Comparison of ENCODE assay signal across 20 cellular contexts in the genomic region with DNA sequence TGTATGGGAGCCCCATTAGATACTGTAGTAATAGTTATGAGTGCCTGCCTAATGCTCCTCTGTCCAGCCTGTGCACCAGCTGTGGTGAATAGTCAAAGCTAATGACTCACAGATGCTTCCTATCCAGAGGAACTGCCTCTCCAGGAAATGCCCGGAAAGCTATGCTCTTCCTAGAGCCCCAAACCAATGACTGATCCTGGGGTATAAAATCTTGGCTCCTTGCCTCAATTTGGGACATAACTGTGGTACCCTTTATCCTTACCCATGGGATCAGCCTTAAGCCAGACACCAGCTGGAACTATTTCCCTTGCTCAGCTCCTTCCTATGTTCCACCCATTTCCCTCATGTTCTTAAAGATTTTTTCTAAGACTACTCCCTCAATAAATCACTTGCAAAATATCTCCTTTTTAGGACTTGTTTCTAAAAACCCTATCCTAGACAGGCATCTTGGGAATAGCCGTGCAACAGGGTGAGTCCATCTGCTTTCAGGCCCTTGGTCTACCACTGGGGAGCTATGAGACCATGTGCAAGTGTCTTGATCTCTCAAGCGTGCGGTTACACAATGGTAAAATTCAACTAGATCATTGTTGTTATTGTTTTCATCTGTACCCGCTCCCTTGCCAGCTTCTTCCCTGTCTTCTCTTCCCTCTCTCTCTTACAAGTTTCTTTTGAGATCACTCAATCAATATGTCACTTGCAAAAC.
DNase-seq lines count a peak whose midpoint lies in the region; ATAC-seq and TF ChIP-seq lines count a peak whose summit lies in the region.
"Had no signal": no experiment of that assay in that cellular context is flagged by ENCODE, and none has a peak within 500 bp of the region (broad histone marks: within the 10 kb centered on the region; RNA-seq: fewer than 3 reads in every experiment).

No MANE protein-coding gene starts in this region.

- ATAC-seq in heart left ventricle: peak; percentile 69 to 96 (median 91)
- ATAC-seq: activated CD4-positive, alpha-beta T cell treated with anti-CD3 and anti-CD28 coated beads for 36 hours; stimulated activated naive CD8-positive, alpha-beta T cell treated with anti-CD3 and anti-CD28 coated beads, Interleukin-15, Interleukin-2, amounts not matched to agents 100 U/mL and 50 U/mL, for 24 hours had no signal

- intact Hi-C loops in heart left ventricle (cut with DNase I): loop anchor here in 6 of 10 donors (10.0 kb wide), 3 partner anchors 187 to 527 kb away; partner anchors contain the start of gene BTBD3 (in 1 of the 6)
- intact Hi-C loops in spleen (cut with DNase I; ENCODE audit: low total_unique reads): no loop called here

- peaks cover 0 to 17% (median 4%) of the 10 kb centered on the region in 12 donors for H3K9me3 ChIP-seq in heart left ventricle
- no peaks in the 10 kb centered on the region for H3K9me3 ChIP-seq in spleen
- H3K9me3 ChIP-seq: uterus had no signal

- no peak for TF ChIP-seq POLR2A in heart left ventricle (IDR thresholded peaks at IDR 0.05)
- TF ChIP-seq POLR2A in spleen (IDR thresholded peaks at IDR 0.05): no peak

- H3K4me1 ChIP-seq in heart left ventricle: peaks cover 0 to 3% (median 0%) of the 10 kb centered on the region in 12 donors
- H3K4me1 ChIP-seq in spleen: no peaks in the 10 kb centered on the region
- H3K4me1 ChIP-seq: uterus had no signal

- H3K36me3 ChIP-seq in brain microvascular endothelial cell (replicated peaks) (no peaks in the 10 kb centered on the region), heart left ventricle (no peaks in the 10 kb centered on the region), spleen (no peaks in the 10 kb centered on the region)
- H3K36me3 ChIP-seq: uterus had no signal

- H3K4me3 ChIP-seq in brain microvascular endothelial cell (ENCODE audit: low read depth, low read length) (no peak overlapping the region), heart left ventricle (no peak overlapping the region), spleen (no peak overlapping the region)
- H3K4me3 ChIP-seq: smooth muscle cell, uterus had no signal

- TF ChIP-seq CTCF in brain microvascular endothelial cell (IDR thresholded peaks at IDR 0.05; ENCODE audit: low read depth, low read length, missing control alignments): no peak
- no peak for TF ChIP-seq CTCF in heart left ventricle (IDR thresholded peaks at IDR 0.05)
- no peak for TF ChIP-seq CTCF in spleen (IDR thresholded peaks at IDR 0.05 in 8 of 11, conservative IDR thresholded peaks at IDR 0.05 in 3 of 11)

- in situ Hi-C loops in brain microvascular endothelial cell (cut with HindIII; ENCODE audit: low pct_ligation_motif_present, low sequenced_read_pairs): no loop called here

- 61 to 75% (median 69%) methylated on average over 5 of the region's 5 CpGs for WGBS in heart left ventricle, 4 donors
- WGBS in spleen, 5 donors: 64 to 79% (median 72%) methylated on average over 5 of the region's 5 CpGs

- H3K27ac ChIP-seq in brain microvascular endothelial cell (no peak overlapping the region), heart left ventricle (peak overlapping the region in 2 of 12 donors; percentile 13 to 22), spleen (no peak overlapping the region)
- H3K27ac ChIP-seq: uterus had no signal

- peak; percentile 31 for DNase-seq in A172 (ENCODE audit: low spot score)
- peak; percentile 27 for DNase-seq in H4 (ENCODE audit: low spot score)
- peak; percentile 2 for DNase-seq in brain microvascular endothelial cell
- DNase-seq in heart left ventricle: peak in 3 of 5 donors; percentile 8 to 55 (median 41)
- DNase-seq in NCI-H128 (lab: John Stamatoyannopoulos, UW; ENCODE audit: unreplicated experiment): no peak
- no peak for DNase-seq in NCI-H1092 (lab: John Stamatoyannopoulos, UW)
- DNase-seq in spleen: no peak
- no peak for DNase-seq in activated naive CD4-positive, alpha-beta T cell treated with Interleukin-2 at 50 U/mL for 16 hours
- DNase-seq: ACHN; activated CD4-positive, alpha-beta T cell treated with anti-CD3 and anti-CD28 coated beads for 36 hours; activated T-cell treated with anti-CD3 and anti-CD28 coated beads for 4 hours; DMS153; erythroblast; NCI-H748 treated with DMSO at 0.1 percent for 48 hours; occipital lobe; RPMI8226; stimulated activated naive CD8-positive, alpha-beta T cell treated with anti-CD3 and anti-CD28 coated beads, Interleukin-15, Interleukin-2, amounts not matched to agents 100 U/mL and 50 U/mL, for 24 hours; T-helper 2 cell; uterus had no signal

- no peaks in the 10 kb centered on the region for H3K27me3 ChIP-seq in brain microvascular endothelial cell (replicated peaks)
- no peaks in the 10 kb centered on the region for H3K27me3 ChIP-seq in heart left ventricle
- no peaks in the 10 kb centered on the region for H3K27me3 ChIP-seq in spleen (replicated peaks in 1 of 7)
- H3K27me3 ChIP-seq: uterus had no signal

Comparison
In these comparisons a context has a peak if more than half of its experiments do, and no peak if none do; other contexts are left out.
1. DNase-seq: peak in A172 (single experiment), H4 (single experiment), brain microvascular endothelial cell (single experiment) and heart left ventricle (3 of 5); none in NCI-H128 (single experiment), NCI-H1092 (single experiment), spleen (single experiment) and activated naive CD4-positive, alpha-beta T cell treated with Interleukin-2 at 50 U/mL for 16 hours (single experiment).